ENCODE assay signal across 1 cellular context in genomic region chr10:30553625-30554442, GRCh38.
TF ChIP-seq lines count a peak whose summit lies in the region.

No MANE protein-coding gene starts in this region.

TF ChIP-seq in K562, 482 proteins besides CTCF, POLR2A, EP300 and RAD21 (continued from another document and continues in another):
- TF ChIP-seq MITF (IDR thresholded peaks at IDR 0.05) (0 out of 2 replicates have a peak, but pooled peaks have one; percentile 73), MNT (conservative IDR thresholded peaks at IDR 0.05) (peak; percentile 61 to 67; a peak in 3 of 4 replicates), KLF6 (CRISPR knock-in tag; IDR thresholded peaks at IDR 0.05; ENCODE audit: borderline replicate concordance) (peak; percentile 31; the same call in 1 of the 2 replicates), CBFB (CRISPR knock-in tag; IDR thresholded peaks at IDR 0.05) (no peak), L3MBTL2 (IDR thresholded peaks at IDR 0.05) (peak; percentile 66), CXXC5 (CRISPR knock-in tag; IDR thresholded peaks at IDR 0.05) (peak; percentile 78), ELF1 (tag; IDR thresholded peaks at IDR 0.05) (peak; percentile 46; the same call in 1 of the 2 replicates), TBP (optimal IDR thresholded peaks at IDR 0.05; ENCODE audit: low read depth, low read length) (peak; percentile 53), ZNF316 (IDR thresholded peaks at IDR 0.05) (peak; percentile 78), ZFPM2 (CRISPR knock-in tag; IDR thresholded peaks at IDR 0.05) (no peak), RB1 (IDR thresholded peaks at IDR 0.05; ENCODE audit: low read depth) (peak; percentile 55; the same call in 1 of the 2 replicates), CREB3 (tag; conservative IDR thresholded peaks at IDR 0.05; ENCODE audit: low read depth) (peak; percentile 82), BRD4 (IDR thresholded peaks at IDR 0.05) (peak; percentile 60), KLF1 (tag; IDR thresholded peaks at IDR 0.05) (0 out of 2 replicates have a peak, but pooled peaks have one; percentile 45), ETS2 (tag; IDR thresholded peaks at IDR 0.05; ENCODE audit: borderline replicate concordance, poor library complexity, severe bottlenecking) (no peak), HOMEZ (CRISPR knock-in tag; IDR thresholded peaks at IDR 0.05) (no peak), ZNF583 (CRISPR knock-in tag; IDR thresholded peaks at IDR 0.05) (peak; percentile 7; the same call in 1 of the 2 replicates), NFE2 (IDR thresholded peaks at IDR 0.05; ENCODE audit: low read depth) (no peak), CCAR2 (IDR thresholded peaks at IDR 0.05; ENCODE audit: low read depth, low read length) (no peak), DMBX1 (CRISPR knock-in tag; IDR thresholded peaks at IDR 0.05; ENCODE audit: borderline replicate concordance) (0 out of 2 replicates have a peak, but pooled peaks have one; percentile 37), TFAP4 (CRISPR knock-in tag; IDR thresholded peaks at IDR 0.05; ENCODE audit: borderline replicate concordance) (peak; percentile 38; the same call in 1 of the 2 replicates), YY1 (IDR thresholded peaks at IDR 0.05; ENCODE audit: borderline replicate concordance in 1 of 3, control insufficient read depth in 1 of 3, extremely low read depth in 1 of 3, insufficient read depth in 3 of 3, insufficient read length in 1 of 3, insufficient replicate concordance in 2 of 3, low read depth in 1 of 3, low read length in 2 of 3) (peak in 1 of 3 experiments; percentile 44), NR4A1 (CRISPR knock-in tag; IDR thresholded peaks at IDR 0.05) (no peak), NR4A1 (tag; IDR thresholded peaks at IDR 0.05) (peak; percentile 56; the same call in 1 of the 2 replicates), USF1 (CRISPR knock-in tag; IDR thresholded peaks at IDR 0.05) (peak; percentile 94), ZNF76 (CRISPR knock-in tag; IDR thresholded peaks at IDR 0.05; ENCODE audit: borderline replicate concordance) (0 out of 2 replicates have a peak, but pooled peaks have one; percentile 22), SETDB1 (IDR thresholded peaks at IDR 0.05; ENCODE audit: low read length) (no peak), GABPA (tag; conservative IDR thresholded peaks at IDR 0.05; ENCODE audit: low read depth) (0 out of 2 replicates have a peak, but pooled peaks have one; percentile 12), BRD9 (IDR thresholded peaks at IDR 0.05; ENCODE audit: low read depth, partially characterized antibody) (peak; percentile 30), GTF3C2 (IDR thresholded peaks at IDR 0.05; ENCODE audit: borderline replicate concordance, extremely low read depth, insufficient read length) (no peak), ATF1 (CRISPR knock-in tag; IDR thresholded peaks at IDR 0.05) (no peak), ATF1 (tag; IDR thresholded peaks at IDR 0.05) (peak; percentile 51), THRAP3 (IDR thresholded peaks at IDR 0.05; ENCODE audit: borderline replicate concordance) (no peak), HDAC1 (IDR thresholded peaks at IDR 0.05) (0 out of 4 replicates have a peak, but pooled peaks of 1 of the 2 experiments have one; percentile 13), MTA2 (IDR thresholded peaks at IDR 0.05; ENCODE audit: low read depth) (peak; percentile 22; the same call in 1 of the 2 replicates), HCFC1 (IDR thresholded peaks at IDR 0.05; ENCODE audit: low read depth, low read length) (0 out of 2 replicates have a peak, but pooled peaks have one; percentile 9), PHF21A (IDR thresholded peaks at IDR 0.05; ENCODE audit: borderline replicate concordance, low read depth) (no peak; the same call in 1 of the 2 replicates), ZNF232 (CRISPR knock-in tag; IDR thresholded peaks at IDR 0.05) (peak; percentile 79; the same call in 1 of the 2 replicates), ZNF830 (CRISPR knock-in tag; IDR thresholded peaks at IDR 0.05) (peak; percentile 76; the same call in 1 of the 2 replicates), CHCHD3 (CRISPR knock-in tag; IDR thresholded peaks at IDR 0.05) (no peak), USF2 (CRISPR knock-in tag; IDR thresholded peaks at IDR 0.05) (peak; percentile 93), JUND (IDR thresholded peaks at IDR 0.05; ENCODE audit: borderline replicate concordance, low read depth, low read length) (peak; percentile 26; the same call in 1 of the 2 replicates), JUND (tag; IDR thresholded peaks at IDR 0.05; ENCODE audit: borderline replicate concordance, low read depth, low read length) (no peak; the same call in 2 of the 3 replicates), ZC3H8 (IDR thresholded peaks at IDR 0.05) (no peak), E2F1 (CRISPR knock-in tag; IDR thresholded peaks at IDR 0.05) (peak; percentile 45; the same call in 1 of the 2 replicates), CTBP1 (IDR thresholded peaks at IDR 0.05; ENCODE audit: borderline replicate concordance) (peak; percentile 58; the same call in 1 of the 2 replicates)
